1 cellular context compared by ENCODE assay signal in genomic region chr9:8858250-8859161, GRCh38.
TF ChIP-seq lines count a peak whose summit lies in the region.

No MANE protein-coding gene starts in this region.

TF ChIP-seq in A549, 52 proteins besides CTCF, POLR2A, EP300 and RAD21 (continued from another document):
- TF ChIP-seq E2F6 (IDR thresholded peaks at IDR 0.05; ENCODE audit: borderline replicate concordance, low read depth) (no peak), HOXB13 (CRISPR knock-in tag; IDR thresholded peaks at IDR 0.05; ENCODE audit: low read depth) (no peak), HES2 (IDR thresholded peaks at IDR 0.05) (no peak), CBX2 (IDR thresholded peaks at IDR 0.05; ENCODE audit: borderline replicate concordance, low read depth) (no peak), EHF (CRISPR knock-in tag; IDR thresholded peaks at IDR 0.05) (no peak), TP53 (CRISPR knock-in tag; IDR thresholded peaks at IDR 0.05) (no peak), ZNF302 (CRISPR knock-in tag; IDR thresholded peaks at IDR 0.05) (no peak), JUNB (IDR thresholded peaks at IDR 0.05) (no peak), RARB (CRISPR knock-in tag; IDR thresholded peaks at IDR 0.05) (no peak), HOXA7 (CRISPR knock-in tag; IDR thresholded peaks at IDR 0.05) (no peak)
